In the genomic region with DNA sequence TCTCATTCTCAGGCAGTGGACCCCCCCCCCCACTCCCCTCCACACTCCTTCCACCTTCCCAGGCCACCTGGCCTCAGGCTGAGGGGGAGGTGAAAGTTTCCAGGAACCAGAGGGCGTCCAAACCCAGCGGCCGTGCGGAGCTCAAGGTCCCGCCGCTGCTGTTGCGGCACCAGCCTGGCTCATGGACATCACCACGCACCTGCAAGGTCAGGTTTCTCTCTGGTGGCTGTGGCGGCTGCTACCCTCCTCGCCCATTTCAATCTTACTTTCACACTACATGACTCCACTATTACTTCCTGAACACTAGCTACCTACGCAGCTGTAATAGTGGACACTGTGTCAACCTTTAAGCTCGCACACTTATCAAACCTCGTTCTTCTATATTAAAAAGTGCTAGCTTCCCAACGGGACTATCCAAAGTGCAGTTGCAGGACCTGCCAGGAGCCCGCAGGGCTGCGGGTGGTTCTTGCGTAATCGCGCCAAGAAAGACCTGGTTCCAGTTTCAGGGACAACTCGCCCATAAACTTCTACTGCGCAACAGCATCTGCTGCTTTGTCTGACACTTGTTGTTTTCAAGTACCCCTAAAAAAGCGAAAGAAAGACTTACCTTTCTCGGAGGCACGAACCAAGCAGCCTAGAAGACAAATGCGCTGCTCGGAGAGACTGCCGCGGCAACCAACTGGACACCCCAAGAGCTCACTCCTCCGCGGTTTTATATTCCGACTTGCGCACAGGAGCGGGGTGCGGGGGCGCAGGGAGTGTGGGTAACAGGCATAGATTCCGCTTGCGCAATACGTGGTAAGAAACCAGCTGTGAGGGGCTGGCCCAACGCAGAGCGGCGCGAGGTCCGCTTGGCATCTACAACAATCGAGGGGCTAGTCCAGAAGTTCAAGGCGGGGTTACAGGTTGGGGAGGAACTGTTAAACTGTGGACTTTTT, we compare ENCODE assay signal across 10 cellular contexts. TPM values are rescaled to one million over a fixed set of nuclear protein-coding genes. Genes with fewer than 3 reads are reported as not detected.
DNase-seq lines count a peak whose midpoint lies in the region; ATAC-seq and TF ChIP-seq lines count a peak whose summit lies in the region.
"Had no signal": no experiment of that assay in that cellular context is flagged by ENCODE, and none has a peak within 500 bp of the region (broad histone marks: within the 10 kb centered on the region; RNA-seq: fewer than 3 reads in every experiment).

A gene with protein sequence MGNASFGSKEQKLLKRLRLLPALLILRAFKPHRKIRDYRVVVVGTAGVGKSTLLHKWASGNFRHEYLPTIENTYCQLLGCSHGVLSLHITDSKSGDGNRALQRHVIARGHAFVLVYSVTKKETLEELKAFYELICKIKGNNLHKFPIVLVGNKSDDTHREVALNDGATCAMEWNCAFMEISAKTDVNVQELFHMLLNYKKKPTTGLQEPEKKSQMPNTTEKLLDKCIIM (minus strand): TSS at position 687 of the 938 bp plus-strand sequence. CDS start 3,330 bp downstream, outside the sequence.

- no peaks in the 10 kb centered on the region for H3K36me3 ChIP-seq in adipocyte (ENCODE audit: control insufficient read depth, insufficient read depth, low read length, severe bottlenecking)
- no peaks in the 10 kb centered on the region for H3K36me3 ChIP-seq in left ventricle myocardium inferior

- no peaks in the 10 kb centered on the region for H3K9me3 ChIP-seq in adipocyte (ENCODE audit: control insufficient read depth, low read length)
- no peaks in the 10 kb centered on the region for H3K9me3 ChIP-seq in left ventricle myocardium inferior (replicated peaks)

- H3K27ac Mint-ChIP-seq in activated T-helper 17 cell treated with anti-CD3 and anti-CD28 coated beads, Interleukin-2, amount 50 U/mL, for 72 hours = no peak within 1 kb of the TSS

- peaks cover 4% of the 10 kb centered on the region for H3K4me1 ChIP-seq in adipocyte (ENCODE audit: control insufficient read depth, insufficient read depth, low read length)
- H3K4me1 ChIP-seq in left ventricle myocardium inferior = no peaks in the 10 kb centered on the region

- no peak for TF ChIP-seq CTCF in left ventricle myocardium inferior (IDR thresholded peaks at IDR 0.05; ENCODE audit: borderline replicate concordance)

- no peak within 1 kb of the TSS for H3K27ac ChIP-seq in left ventricle myocardium inferior (replicated peaks)

- H3K4me3 Mint-ChIP-seq in activated T-helper 17 cell treated with anti-CD3 and anti-CD28 coated beads, Interleukin-2, amount 50 U/mL, for 72 hours = no peak within 1 kb of the TSS

- H3K27me3 ChIP-seq in adipocyte (replicated peaks; ENCODE audit: control insufficient read depth, insufficient read depth, low read length) (no peaks in the 10 kb centered on the region), left ventricle myocardium inferior (ENCODE audit: low read depth) (no peaks in the 10 kb centered on the region)

- peak; percentile 57 for DNase-seq in HCEC 1CT
- DNase-seq in adipocyte (ENCODE audit: low read depth) = peak; percentile 80
- DNase-seq in left ventricle myocardium inferior = peak; percentile 21
- no peak for DNase-seq in sciatic nerve (ENCODE audit: low spot score)
- DNase-seq in cerebellar nuclear complex (lab: John Stamatoyannopoulos, UW) = no peak
- no peak for DNase-seq in activated CD8-positive, alpha-beta memory T cell treated with anti-CD3 and anti-CD28 coated beads for 24 hours
- no peak for DNase-seq in pons (ENCODE audit: low spot score)
- DNase-seq: foreskin melanocyte, NCI-H526 had no signal

- H3K9me3 Mint-ChIP-seq in activated T-helper 17 cell treated with anti-CD3 and anti-CD28 coated beads, Interleukin-2, amount 50 U/mL, for 72 hours = peaks cover 3% of the 10 kb centered on the region

- intact Hi-C loops in left ventricle myocardium inferior (cut with micrococcal nuclease) (no loop called here), sciatic nerve (cut with DNase I) (no loop called here)

- peak; percentile 79 for ATAC-seq in sciatic nerve
- no peak for ATAC-seq in activated T-helper 17 cell treated with anti-CD3 and anti-CD28 coated beads, Interleukin-2, amount 50 U/mL, for 72 hours (replicated peaks)

- no peaks in the 10 kb centered on the region for H3K4me1 Mint-ChIP-seq in activated T-helper 17 cell treated with anti-CD3 and anti-CD28 coated beads, Interleukin-2, amount 50 U/mL, for 72 hours

- H3K27me3 Mint-ChIP-seq in activated T-helper 17 cell treated with anti-CD3 and anti-CD28 coated beads, Interleukin-2, amount 50 U/mL, for 72 hours = peaks cover 16% of the 10 kb centered on the region

- H3K4me3 ChIP-seq in adipocyte (ENCODE audit: low read length) (peak within 1 kb of the TSS; percentile 82), left ventricle myocardium inferior (peak within 1 kb of the TSS; percentile 63)

- no peaks in the 10 kb centered on the region for H3K36me3 Mint-ChIP-seq in activated T-helper 17 cell treated with anti-CD3 and anti-CD28 coated beads, Interleukin-2, amount 50 U/mL, for 72 hours (ENCODE audit: low read depth)

- peak within 1 kb of the TSS; percentile 75 for H3K9ac ChIP-seq in adipocyte (ENCODE audit: low read length)

RNA-seq across cellular contexts. Expression of the gene that starts here (rescaled TPM):
- total RNA-seq in left ventricle myocardium inferior (32.6 TPM), sciatic nerve (2.2 TPM)
- not detected for total RNA-seq in activated T-helper 17 cell treated with anti-CD3 and anti-CD28 coated beads, Interleukin-2, amount 50 U/mL, for 72 hours

Comparison
In these comparisons a context has a peak if more than half of its experiments do, and no peak if none do; other contexts are left out.
1. RNA of the gene that starts here (total RNA-seq): 32.6 TPM in left ventricle myocardium inferior (single experiment); 2.2 TPM in sciatic nerve (single experiment) and not detected in activated T-helper 17 cell treated with anti-CD3 and anti-CD28 coated beads, Interleukin-2, amount 50 U/mL, for 72 hours; every median in the first group is over 10 times any median in the second.
2. DNase-seq: peak in HCEC 1CT (single experiment), adipocyte (single experiment) and left ventricle myocardium inferior (single experiment); none in sciatic nerve (single experiment), cerebellar nuclear complex (0 of 2), activated CD8-positive, alpha-beta memory T cell treated with anti-CD3 and anti-CD28 coated beads for 24 hours (single experiment) and pons (single experiment).